Comparison of ENCODE assay signal across 25 cellular contexts in genomic region chr3:168895419-168895818, GRCh38.
"Had no signal": no experiment of that assay in that cellular context is flagged by ENCODE, and none has a peak within 500 bp of the region (broad histone marks: within the 10 kb centered on the region; RNA-seq: fewer than 3 reads in every experiment).

No MANE protein-coding gene starts in this region.

- H3K4me3 ChIP-seq: left lung, lower lobe of right lung, mucosa of descending colon, ovary, prostate gland, skin epidermis, spleen, suprapubic skin, thoracic aorta, tibial nerve, uterus had no signal

- ATAC-seq: left colon; left lung; lower lobe of right lung; mucosa of descending colon; naive thymus-derived CD4-positive, alpha-beta T cell; natural killer cell treated with Interleukin-12 subunit alpha and Interleukin-12 subunit beta and Interleukin-15 and Interleukin-18, amount 100 ng/mL, for 72 hours; right cardiac atrium; sciatic nerve; stimulated activated effector memory CD8-positive, alpha-beta T cell treated with anti-CD3 and anti-CD28 coated beads, Interleukin-12 subunit alpha, Interleukin-12 subunit beta, amount 100 ng/mL, for 72 hours had no signal

- H3K27ac ChIP-seq: left lung, lower lobe of right lung, ovary, prostate gland, skin epidermis, spleen, suprapubic skin, thoracic aorta, tibial nerve, uterus had no signal

- H3K4me1 ChIP-seq: left lung, lower lobe of right lung, prostate gland, spleen, suprapubic skin, tibial nerve, uterus had no signal

- DNase-seq: hippocampal formation; left colon; left lung; lower lobe of right lung; mammary epithelial cell; mesenchymal stem cell; mucosa of descending colon; naive thymus-derived CD4-positive, alpha-beta T cell; ovary; posterior cingulate gyrus; retina; right cardiac atrium; spleen; stimulated activated CD4-positive, alpha-beta T cell treated with anti-CD3 and anti-CD28 coated beads, Interleukin-4, amount 100 ng/mL, for 24 hours; stimulated activated naive CD4-positive, alpha-beta T cell; uterus had no signal

- H3K36me3 ChIP-seq: left lung, lower lobe of right lung, ovary, prostate gland, spleen, suprapubic skin, thoracic aorta, tibial nerve, uterus had no signal

- FAIRE-seq: keratinocyte had no signal

- H3K9me3 ChIP-seq: ovary, prostate gland, uterus had no signal
